In the genomic region with DNA sequence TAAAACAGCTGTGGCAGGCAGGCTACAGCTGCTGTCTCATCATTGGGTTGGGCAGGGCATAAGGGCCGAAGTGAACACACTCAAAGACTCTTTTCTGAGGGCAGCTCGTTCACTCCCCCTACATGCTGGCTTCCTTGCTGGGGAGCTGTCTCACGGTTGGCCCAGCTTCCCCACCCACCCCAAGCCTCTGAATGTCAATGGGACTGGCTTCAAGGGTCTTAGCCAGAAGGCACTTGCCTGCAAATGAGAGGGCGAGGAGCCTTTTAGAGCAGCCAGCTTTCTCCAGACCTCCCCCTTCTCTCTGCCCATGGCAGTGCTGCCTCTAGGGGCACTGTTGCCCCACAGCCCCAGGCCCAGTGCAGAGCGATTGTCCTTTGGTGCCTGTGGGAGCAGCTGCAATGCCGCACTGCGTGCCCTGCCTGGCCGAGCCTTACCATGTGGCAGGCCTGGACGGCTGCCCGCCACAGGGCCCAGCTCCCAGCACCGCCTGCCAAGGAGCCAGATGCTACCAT, we compare ENCODE assay signal across 9 cellular contexts.
A peak's percentile ranks its signal among the peaks of the same experiment; 100 is the strongest.
DNase-seq lines count a peak whose midpoint lies in the region; ATAC-seq and TF ChIP-seq lines count a peak whose summit lies in the region.
"Had no signal": no experiment of that assay in that cellular context is flagged by ENCODE, and none has a peak within 500 bp of the region (broad histone marks: within the 10 kb centered on the region; RNA-seq: fewer than 3 reads in every experiment).

No MANE protein-coding gene starts in this region.

- H3K27me3 Mint-ChIP-seq in activated T-cell treated with anti-CD3 and anti-CD28 coated beads, Interleukin-2, amount 50 U/mL, for 24 hours = peaks cover 22% of the 10 kb centered on the region

- no peak overlapping the region for H3K27ac Mint-ChIP-seq in activated T-cell treated with anti-CD3 and anti-CD28 coated beads, Interleukin-2, amount 50 U/mL, for 24 hours
- H3K27ac Mint-ChIP-seq: stimulated activated naive CD8-positive, alpha-beta T cell treated with anti-CD3 and anti-CD28 coated beads, Interleukin-15, Interleukin-2, amounts not matched to agents 100 ng/mL and 50 ng/mL, for 24 hours had no signal

- H3K9me3 Mint-ChIP-seq in activated T-cell treated with anti-CD3 and anti-CD28 coated beads, Interleukin-2, amount 50 U/mL, for 24 hours = no peaks in the 10 kb centered on the region
- H3K9me3 Mint-ChIP-seq: stimulated activated naive CD8-positive, alpha-beta T cell treated with anti-CD3 and anti-CD28 coated beads, Interleukin-15, Interleukin-2, amounts not matched to agents 100 ng/mL and 50 ng/mL, for 24 hours had no signal

- intact Hi-C loops in sciatic nerve (cut with DNase I) = no loop called here

- H3K9me3 ChIP-seq in right atrium auricular region = no peaks in the 10 kb centered on the region

- H3K27me3 ChIP-seq in right atrium auricular region = no peaks in the 10 kb centered on the region

- peaks cover 0 to 17% of the 10 kb centered on the region in 2 donors for H3K4me1 ChIP-seq in right atrium auricular region

- H3K4me3 ChIP-seq in right atrium auricular region = no peak overlapping the region

- no peaks in the 10 kb centered on the region for H3K4me1 Mint-ChIP-seq in activated T-cell treated with anti-CD3 and anti-CD28 coated beads, Interleukin-2, amount 50 U/mL, for 24 hours (ENCODE audit: low read depth)

- peak; percentile 3 for DNase-seq in activated T-cell treated with anti-CD3 and anti-CD28 coated beads for 48 hours (ENCODE audit: low read depth)
- DNase-seq in activated T-cell treated with anti-CD3 and anti-CD28 coated beads, Interleukin-2, amount 50 U/mL, for 24 hours = no peak
- DNase-seq in NCI-H1092 (lab: John Stamatoyannopoulos, UW) = peak; percentile 53
- DNase-seq in anterior cingulate cortex (lab: John Stamatoyannopoulos, UW) = peak; percentile 16 to 93 (median 83)
- no peak for DNase-seq in right atrium auricular region (ENCODE audit: low spot score)
- peak; percentile 73 for DNase-seq in sciatic nerve (ENCODE audit: low spot score)

- H3K27ac ChIP-seq in right atrium auricular region = peak overlapping the region; percentile 33

- ATAC-seq in sciatic nerve (peak; percentile 94), HG03442 (IDR thresholded peaks at IDR 0.05; ENCODE audit: unreplicated experiment) (no peak), GM18502 (IDR thresholded peaks at IDR 0.05; ENCODE audit: poor library complexity, unreplicated experiment) (no peak)

- no peaks in the 10 kb centered on the region for H3K36me3 ChIP-seq in right atrium auricular region

- TF ChIP-seq CTCF in right atrium auricular region (IDR thresholded peaks at IDR 0.05) = peak; percentile 64 to 76

- H3K4me3 Mint-ChIP-seq in activated T-cell treated with anti-CD3 and anti-CD28 coated beads, Interleukin-2, amount 50 U/mL, for 24 hours = no peak overlapping the region
- H3K4me3 Mint-ChIP-seq: stimulated activated naive CD8-positive, alpha-beta T cell treated with anti-CD3 and anti-CD28 coated beads, Interleukin-15, Interleukin-2, amounts not matched to agents 100 ng/mL and 50 ng/mL, for 24 hours had no signal

- no peaks in the 10 kb centered on the region for H3K36me3 Mint-ChIP-seq in activated T-cell treated with anti-CD3 and anti-CD28 coated beads, Interleukin-2, amount 50 U/mL, for 24 hours (ENCODE audit: low read depth)

Comparison
In these comparisons a context has a peak if more than half of its experiments do, and no peak if none do; other contexts are left out.
1. DNase-seq: peak in activated T-cell treated with anti-CD3 and anti-CD28 coated beads for 48 hours (single experiment), NCI-H1092 (single experiment), anterior cingulate cortex (58 of 58) and sciatic nerve (single experiment); none in activated T-cell treated with anti-CD3 and anti-CD28 coated beads, Interleukin-2, amount 50 U/mL, for 24 hours (single experiment) and right atrium auricular region (single experiment).